Comparison of ENCODE assay signal across 26 cellular contexts in genomic region chr6:89965441-89966249, GRCh38.
DNase-seq lines count a peak whose midpoint lies in the region; ATAC-seq and TF ChIP-seq lines count a peak whose summit lies in the region.
"Had no signal": no experiment of that assay in that cellular context is flagged by ENCODE, and none has a peak within 500 bp of the region (broad histone marks: within the 10 kb centered on the region; RNA-seq: fewer than 3 reads in every experiment).

No MANE protein-coding gene starts in this region.

- no peak overlapping the region for H3K4me3 ChIP-seq in WERI-Rb-1 (ENCODE audit: low read depth, low read length)
- H3K4me3 ChIP-seq: breast epithelium, gastroesophageal sphincter, lower lobe of right lung, psoas muscle, transverse colon had no signal

- H3K36me3 Mint-ChIP-seq in activated T-cell treated with anti-CD3 and anti-CD28 coated beads, Interleukin-2, amount 50 U/mL, for 72 hours (ENCODE audit: insufficient read depth in 2 of 2): peaks cover 9 to 24% of the 10 kb centered on the region in 2 donors
- peaks cover 69% of the 10 kb centered on the region for H3K36me3 Mint-ChIP-seq in activated naive CD8-positive, alpha-beta T cell treated with anti-CD3 and anti-CD28 coated beads, Interleukin-2, amount 50 U/mL, for 24 hours (ENCODE audit: low read depth)
- H3K36me3 Mint-ChIP-seq: natural killer cell treated with Interleukin-12 subunit alpha and Interleukin-12 subunit beta and Interleukin-15 and Interleukin-18, amount 100 ng/mL, for 72 hours had no signal

- H3K4me1 Mint-ChIP-seq in activated T-cell treated with anti-CD3 and anti-CD28 coated beads, Interleukin-2, amount 50 U/mL, for 72 hours (ENCODE audit: low read depth): peaks cover 78% of the 10 kb centered on the region
- H3K4me1 Mint-ChIP-seq in activated naive CD8-positive, alpha-beta T cell treated with anti-CD3 and anti-CD28 coated beads, Interleukin-2, amount 50 U/mL, for 24 hours: peaks cover 81% of the 10 kb centered on the region

- no peak for TF ChIP-seq CTCF in WERI-Rb-1 (IDR thresholded peaks at IDR 0.05; ENCODE audit: low read depth, low read length)

- H3K4me3 Mint-ChIP-seq in activated T-cell treated with anti-CD3 and anti-CD28 coated beads, Interleukin-2, amount 50 U/mL, for 72 hours: peak overlapping the region in 1 of 2 donors; percentile 16
- peak overlapping the region; percentile 1 for H3K4me3 Mint-ChIP-seq in activated naive CD8-positive, alpha-beta T cell treated with anti-CD3 and anti-CD28 coated beads, Interleukin-2, amount 50 U/mL, for 24 hours
- H3K4me3 Mint-ChIP-seq: activated CD4-positive, alpha-beta T cell treated with anti-CD3 and anti-CD28 coated beads, Interleukin-2, amount 10 ng/mL, durations not matched to agents 7 days and 5 days; natural killer cell treated with Interleukin-12 subunit alpha and Interleukin-12 subunit beta and Interleukin-15 and Interleukin-18, amount 100 ng/mL, for 72 hours had no signal

- peak overlapping the region; percentile 89 for H3K27ac Mint-ChIP-seq in activated T-cell treated with anti-CD3 and anti-CD28 coated beads, Interleukin-2, amount 50 U/mL, for 72 hours
- peak overlapping the region; percentile 86 for H3K27ac Mint-ChIP-seq in activated naive CD8-positive, alpha-beta T cell treated with anti-CD3 and anti-CD28 coated beads, Interleukin-2, amount 50 U/mL, for 24 hours
- H3K27ac Mint-ChIP-seq: activated CD4-positive, alpha-beta T cell treated with anti-CD3 and anti-CD28 coated beads, Interleukin-2, amount 10 ng/mL, durations not matched to agents 7 days and 5 days; natural killer cell treated with Interleukin-12 subunit alpha and Interleukin-12 subunit beta and Interleukin-15 and Interleukin-18, amount 100 ng/mL, for 72 hours had no signal

- no peak for DNase-seq in activated T-cell treated with anti-CD3 and anti-CD28 coated beads, Interleukin-2, amount 50 U/mL, for 72 hours
- no peak for DNase-seq in activated T-cell treated with anti-CD3 and anti-CD28 coated beads, Interleukin-2, amount 50 U/mL, for 48 hours
- no peak for DNase-seq in WERI-Rb-1
- DNase-seq in activated naive CD8-positive, alpha-beta T cell treated with anti-CD3 and anti-CD28 coated beads, Interleukin-2, amount 50 U/mL, for 24 hours: no peak
- DNase-seq in stimulated activated naive CD8-positive, alpha-beta T cell treated with anti-CD3 and anti-CD28 coated beads, Interleukin-15, Interleukin-2, amounts not matched to agents 100 U/mL and 50 U/mL, for 24 hours: no peak
- no peak for DNase-seq in SIG-M5 (lab: John Stamatoyannopoulos, UW)
- no peak for DNase-seq in NCI-H146 (lab: John Stamatoyannopoulos, UW)
- DNase-seq: activated CD4-positive, alpha-beta T cell treated with anti-CD3 and anti-CD28 coated beads, Interleukin-2, amount 10 ng/mL, durations not matched to agents 7 days and 5 days; activated CD8-positive, alpha-beta memory T cell treated with anti-CD3 and anti-CD28 coated beads, Interleukin-2, amount 50 U/mL, for 4 hours; activated effector memory CD4-positive, alpha-beta T cell treated with anti-CD3 and anti-CD28 coated beads, Interleukin-2, amount 50 U/mL, for 16 hours; H7; hippocampal formation; KG1; lower lobe of right lung; NCI-H1105 treated with DMSO at 0.1 percent for 48 hours; NCI-H1930; NCI-H526; occipital lobe; psoas muscle; Right ventricle myocardium superior; transverse colon had no signal

- ATAC-seq in activated T-cell treated with anti-CD3 and anti-CD28 coated beads, Interleukin-2, amount 50 U/mL, for 72 hours (replicated peaks in 1 of 2): peak in 1 of 2 donors; percentile 34
- ATAC-seq in activated naive CD8-positive, alpha-beta T cell treated with anti-CD3 and anti-CD28 coated beads, Interleukin-2, amount 50 U/mL, for 24 hours: peak; percentile 68
- peak; percentile 62 for ATAC-seq in stimulated activated naive CD8-positive, alpha-beta T cell treated with anti-CD3 and anti-CD28 coated beads, Interleukin-15, Interleukin-2, amounts not matched to agents 100 U/mL and 50 U/mL, for 24 hours
- ATAC-seq in HG02642 (IDR thresholded peaks at IDR 0.05; ENCODE audit: poor library complexity, unreplicated experiment): no peak
- ATAC-seq: gastroesophageal sphincter; lower lobe of right lung; natural killer cell treated with Interleukin-12 subunit alpha and Interleukin-12 subunit beta and Interleukin-15 and Interleukin-18, amount 100 ng/mL, for 72 hours; psoas muscle; sciatic nerve had no signal

- H3K9me3 ChIP-seq in WERI-Rb-1 (ENCODE audit: severe bottlenecking): no peaks in the 10 kb centered on the region
- H3K9me3 ChIP-seq: breast epithelium, gastroesophageal sphincter, lower lobe of right lung, psoas muscle, transverse colon had no signal

- H3K27ac ChIP-seq in WERI-Rb-1: peak overlapping the region; percentile 68
- H3K27ac ChIP-seq: breast epithelium, gastroesophageal sphincter, lower lobe of right lung, psoas muscle, transverse colon had no signal

- H3K27me3 Mint-ChIP-seq in activated T-cell treated with anti-CD3 and anti-CD28 coated beads, Interleukin-2, amount 50 U/mL, for 72 hours (ENCODE audit: low read depth): no peaks in the 10 kb centered on the region
- no peaks in the 10 kb centered on the region for H3K27me3 Mint-ChIP-seq in activated naive CD8-positive, alpha-beta T cell treated with anti-CD3 and anti-CD28 coated beads, Interleukin-2, amount 50 U/mL, for 24 hours
- H3K27me3 Mint-ChIP-seq: activated CD4-positive, alpha-beta T cell treated with anti-CD3 and anti-CD28 coated beads, Interleukin-2, amount 10 ng/mL, durations not matched to agents 7 days and 5 days; natural killer cell treated with Interleukin-12 subunit alpha and Interleukin-12 subunit beta and Interleukin-15 and Interleukin-18, amount 100 ng/mL, for 72 hours had no signal

- H3K27me3 ChIP-seq in WERI-Rb-1 (ENCODE audit: insufficient read depth, low read depth, severe bottlenecking): no peaks in the 10 kb centered on the region
- H3K27me3 ChIP-seq: breast epithelium, gastroesophageal sphincter, transverse colon had no signal

- no peaks in the 10 kb centered on the region for H3K36me3 ChIP-seq in WERI-Rb-1
- H3K36me3 ChIP-seq: breast epithelium, gastroesophageal sphincter, lower lobe of right lung, transverse colon had no signal

- no peaks in the 10 kb centered on the region for H3K9me3 Mint-ChIP-seq in activated T-cell treated with anti-CD3 and anti-CD28 coated beads, Interleukin-2, amount 50 U/mL, for 72 hours
- peaks cover 4% of the 10 kb centered on the region for H3K9me3 Mint-ChIP-seq in activated naive CD8-positive, alpha-beta T cell treated with anti-CD3 and anti-CD28 coated beads, Interleukin-2, amount 50 U/mL, for 24 hours
- H3K9me3 Mint-ChIP-seq: activated CD4-positive, alpha-beta T cell treated with anti-CD3 and anti-CD28 coated beads, Interleukin-2, amount 10 ng/mL, durations not matched to agents 7 days and 5 days; natural killer cell treated with Interleukin-12 subunit alpha and Interleukin-12 subunit beta and Interleukin-15 and Interleukin-18, amount 100 ng/mL, for 72 hours had no signal
